In the genomic region with DNA sequence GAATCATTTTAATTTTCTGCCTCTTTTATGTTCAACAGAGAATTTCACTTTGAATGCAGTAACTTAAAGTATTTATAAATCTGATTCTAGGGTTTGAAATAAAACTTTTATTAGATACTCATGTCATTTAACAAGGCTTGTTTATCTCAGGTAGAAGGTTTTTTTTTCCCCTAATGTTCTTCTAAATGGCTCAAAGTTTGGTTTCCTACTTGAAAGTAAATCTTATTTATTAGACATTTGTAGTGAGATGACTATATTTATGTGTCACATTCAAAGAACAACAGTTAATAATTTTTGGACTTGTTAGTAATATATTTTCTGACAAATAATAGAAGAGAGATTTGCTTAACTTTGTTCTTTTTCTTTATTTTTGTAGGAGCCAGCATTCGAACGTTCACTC, we compare ENCODE assay signal across 22 cellular contexts.
DNase-seq lines count a peak whose midpoint lies in the region; ATAC-seq and FAIRE-seq lines count a peak whose summit lies in the region.
"Had no signal": no experiment of that assay in that cellular context is flagged by ENCODE, and none has a peak within 500 bp of the region (broad histone marks: within the 10 kb centered on the region; RNA-seq: fewer than 3 reads in every experiment).

No MANE protein-coding gene starts in this region.

- FAIRE-seq in G401.6 (lab: Jason Lieb, UNC) (peak; percentile 51), endometrium (lab: Jason Lieb, UNC) (peak; percentile 53), islet of Langerhans (lab: Jason Lieb, UNC) (peak; percentile 85)
- FAIRE-seq: A204.1, GM12891, GM19239 had no signal

- ATAC-seq in GM19455 (IDR thresholded peaks at IDR 0.05; ENCODE audit: unreplicated experiment): no peak
- ATAC-seq in GM19395 (IDR thresholded peaks at IDR 0.05; ENCODE audit: unreplicated experiment): no peak
- ATAC-seq: CD8-positive, alpha-beta T cell had no signal

- intact Hi-C loops in head of caudate nucleus (cut with DNase I): no loop called here

- no peak for DNase-seq in head of caudate nucleus
- DNase-seq in NK-92 treated with Interleukin-12 subunit alpha and Interleukin-12 subunit beta, amount 100 ng/mL, for 24 hours (lab: John Stamatoyannopoulos, UW): no peak
- DNase-seq: 8988T; AML-193; Caco-2; CD4-positive, alpha-beta T cell; CD8-positive, alpha-beta T cell; DMS 273 treated with DMSO at 0.1 percent for 48 hours; DMS153; DMS53; DMS79; DND-41; EL; GF-D8 had no signal
